Comparison of ENCODE assay signal across 26 cellular contexts in the genomic region with DNA sequence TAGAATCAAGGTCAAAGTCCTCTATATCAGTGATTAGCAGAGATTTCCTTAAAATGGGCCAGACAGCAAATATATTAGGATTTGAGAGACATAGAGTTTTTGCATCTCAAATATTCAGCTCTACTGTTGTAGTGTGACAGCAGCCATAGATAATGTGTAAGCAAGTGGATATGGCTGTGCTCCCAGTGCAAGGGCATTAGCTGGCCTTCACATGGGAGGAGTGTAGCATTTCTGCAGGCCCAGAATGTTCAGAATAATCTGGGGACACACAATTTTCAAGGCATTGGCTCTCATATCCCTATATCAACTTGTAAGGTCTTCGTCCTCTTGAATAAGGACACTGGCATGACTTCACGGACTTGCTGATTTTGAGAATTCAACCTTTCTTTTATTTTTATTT.
A peak's percentile ranks its signal among the peaks of the same experiment; 100 is the strongest.
DNase-seq lines count a peak whose midpoint lies in the region; ATAC-seq, FAIRE-seq and TF ChIP-seq lines count a peak whose summit lies in the region.
"Had no signal": no experiment of that assay in that cellular context is flagged by ENCODE, and none has a peak within 500 bp of the region (broad histone marks: within the 10 kb centered on the region; RNA-seq: fewer than 3 reads in every experiment).

No MANE protein-coding gene starts in this region.

- no peak overlapping the region for H3K9ac ChIP-seq in H1 (replicated peaks in 1 of 4; ENCODE audit: extremely low read depth in 1 of 4, low read depth in 3 of 4, low read length in 3 of 4)
- H3K9ac ChIP-seq: BLaER1 had no signal

- H2BK5ac ChIP-seq in H1 (ENCODE audit: low read depth, low read length) = peak overlapping the region; percentile 92; the same call in 1 of the 2 replicates

- no peak overlapping the region; the same call in 1 of the 2 replicates for H2AK5ac ChIP-seq in H1 (ENCODE audit: low read depth, low read length)

- H2BK20ac ChIP-seq in H1 (ENCODE audit: low read length) = peak overlapping the region; percentile 55; the same call in 1 of the 2 replicates

- no peak overlapping the region for H3K14ac ChIP-seq in H1 (ENCODE audit: insufficient read length)

- peak overlapping the region; percentile 93 for H4K91ac ChIP-seq in H1 (replicated peaks; ENCODE audit: insufficient read length, low read length)

- H4K5ac ChIP-seq in H1 (ENCODE audit: insufficient read length, low read depth, low read length) = no peak overlapping the region

- no peaks in the 10 kb centered on the region for H3K36me3 ChIP-seq in H1 (ENCODE audit: control insufficient read depth in 2 of 4, insufficient read depth in 4 of 4, low read length in 3 of 4)
- H3K36me3 ChIP-seq: BE2C, BLaER1 had no signal

- H3K4ac ChIP-seq in H1 (replicated peaks; ENCODE audit: insufficient read length, low read depth, low read length) = no peak overlapping the region

- POLR2A ChIA-PET in H1 (lab: Charles Lee; ENCODE audit: partially characterized antibody) = no interaction called here

- FAIRE-seq in H1 (lab: Jason Lieb, UNC) = no peak
- FAIRE-seq: A204.1, GM12878, GM12892, GM18507 had no signal

- no peak overlapping the region for H2AFZ ChIP-seq in H1 (ENCODE audit: low read length)

- H4K20me1 ChIP-seq in H1 (replicated peaks in 1 of 2; ENCODE audit: control insufficient read depth in 1 of 2, insufficient read depth in 2 of 2, low read length in 2 of 2) = no peaks in the 10 kb centered on the region
- H4K20me1 ChIP-seq: BLaER1 had no signal

- intact Hi-C loops in Right ventricle myocardium superior (cut with DNase I) (no loop called here), cardiac septum (cut with DNase I) (loop anchor here (5.0 kb wide), 1 partner anchor 198 kb away; no protein-coding TSS in a partner anchor), left ventricle myocardium superior (cut with micrococcal nuclease) (loop anchor here (10.0 kb wide), 1 partner anchor 196 kb away; no protein-coding TSS in a partner anchor), left cardiac atrium (cut with DNase I) (no loop called here)

- DNase-seq in Right ventricle myocardium superior = no peak
- no peak for DNase-seq in cardiac septum (ENCODE audit: low spot score)
- no peak for DNase-seq in left ventricle myocardium superior
- DNase-seq in left cardiac atrium = no peak
- no peak for DNase-seq in H1 (ENCODE audit: low read depth in 1 of 2, low spot score in 2 of 2)
- no peak for DNase-seq in stimulated activated naive CD4-positive, alpha-beta T cell treated with Interleukin-2 at 50 U/mL for 16 hours (lab: John Stamatoyannopoulos, UW)
- DNase-seq: 8988T; ACHN; BE2C; C1 segment of cervical spinal cord; CD4-positive, alpha-beta memory T cell; CD4-positive, CD25-positive, alpha-beta regulatory T cell; CD8-positive, alpha-beta memory T cell; COR-L47; DMS 273 treated with DMSO at 0.1 percent for 48 hours; DMS153; DMS53; DMS79; DND-41; EL; GDM1 had no signal

- TF ChIP-seq CTCF in H1 (IDR thresholded peaks at IDR 0.05; ENCODE audit: control extremely low read depth in 1 of 3, insufficient read depth in 1 of 3, low read depth in 1 of 3, low read length in 3 of 3) = no peak

- H3K4me1 ChIP-seq in H1 (replicated peaks in 1 of 4; ENCODE audit: control insufficient read depth in 3 of 4, insufficient read depth in 4 of 4, low read length in 3 of 4) = peaks cover 0 to 6% (median 4%) of the 10 kb centered on the region in 4 experiments; a peak in 4 of 7 replicates
- H3K4me1 ChIP-seq: BE2C, BLaER1 had no signal

- TF ChIP-seq POLR2A in H1 (IDR thresholded peaks at IDR 0.05; ENCODE audit: control extremely low read depth in 1 of 2, low read depth in 2 of 2, low read length in 2 of 2) = no peak

- no peak overlapping the region for H4K8ac ChIP-seq in H1 (ENCODE audit: extremely low read depth, insufficient read depth, low read length)

- no peaks in the 10 kb centered on the region for H3K79me2 ChIP-seq in H1 (ENCODE audit: control insufficient read depth in 1 of 2, insufficient read depth in 2 of 2, low read length in 2 of 2)

- H2BK15ac ChIP-seq in H1 (ENCODE audit: low read length) = no peak overlapping the region

- peak overlapping the region; percentile 34; the same call in 1 of the 2 replicates for H3K18ac ChIP-seq in H1 (ENCODE audit: extremely low read depth, low read length)

- H3K56ac ChIP-seq in H1 (replicated peaks; ENCODE audit: insufficient read length, low read depth, low read length) = no peak overlapping the region

- H3K27me3 ChIP-seq in H1 (replicated peaks in 1 of 4; ENCODE audit: control insufficient read depth in 3 of 4, extremely low read depth in 1 of 4, insufficient read depth in 3 of 4, low read length in 3 of 4) = no peaks in the 10 kb centered on the region
- H3K27me3 ChIP-seq: BE2C, BLaER1 had no signal

- no peaks in the 10 kb centered on the region; a peak in 1 of 4 replicates for H3K9me3 ChIP-seq in H1 (ENCODE audit: insufficient read depth in 2 of 2, low read depth in 1 of 2, low read length in 1 of 2)
- H3K9me3 ChIP-seq: BE2C, BLaER1 had no signal

- peak overlapping the region; percentile 94 for H2BK120ac ChIP-seq in H1 (replicated peaks; ENCODE audit: low read depth, low read length)

- peak; percentile 81 for ATAC-seq in Right ventricle myocardium superior (ENCODE audit: poor library complexity)
- ATAC-seq in left ventricle myocardium superior = peak; percentile 72
- no peak for ATAC-seq in left cardiac atrium
- ATAC-seq: GM12878 had no signal

- no peak overlapping the region for H3K23ac ChIP-seq in H1 (ENCODE audit: insufficient read length)

- H2BK12ac ChIP-seq in H1 (ENCODE audit: low read depth, low read length) = peak overlapping the region; percentile 42; the same call in 1 of the 2 replicates

- no peaks in the 10 kb centered on the region for H3K79me1 ChIP-seq in H1 (ENCODE audit: low read depth, low read length)

- TF ChIP-seq EP300 in H1 (IDR thresholded peaks at IDR 0.05; ENCODE audit: borderline replicate concordance in 1 of 2, low read depth in 2 of 2, low read length in 2 of 2) = no peak

- no peak overlapping the region for H3K4me3 ChIP-seq in H1 (ENCODE audit: extremely low read depth in 1 of 4, insufficient read depth in 2 of 4, low read depth in 3 of 4, low read length in 4 of 4)
- H3K4me3 ChIP-seq: BLaER1, GM12878 had no signal

- H3K27ac ChIP-seq in H1 (ENCODE audit: low read depth, low read length) = no peak overlapping the region
- H3K27ac ChIP-seq: BLaER1 had no signal

- WGBS in H1 (ENCODE audit: extremely low coverage in 1 of 2, insufficient coverage in 1 of 2, insufficient read length in 1 of 2, insufficient replicate concordance in 2 of 2, low coverage in 1 of 2, low lambda C conversion rate in 2 of 2, missing lambda C conversion rate in 1 of 2), 2 experiments = 89% methylated on average over 2 of the region's 2 CpGs; no CpG with 5 or more reads in 1 of the 2 experiments

- no peak for TF ChIP-seq RAD21 in H1 (IDR thresholded peaks at IDR 0.05 in 1 of 2, conservative IDR thresholded peaks at IDR 0.05 in 1 of 2; ENCODE audit: low read depth in 2 of 2, low read length in 2 of 2)

- H3K4me2 ChIP-seq in H1 (ENCODE audit: insufficient read depth in 1 of 2, low read depth in 2 of 2, low read length in 2 of 2) = no peak overlapping the region
- H3K4me2 ChIP-seq: BLaER1 had no signal

- H3K23me2 ChIP-seq in H1 (ENCODE audit: low read depth, low read length) = no peaks in the 10 kb centered on the region

- CTCF ChIA-PET in H1 (lab: Charles Lee; ENCODE audit: partially characterized antibody) = interaction anchor here (1.8 kb wide), 1 partner anchor 488 kb away, joined by 3 read pairs; no protein-coding TSS in a partner anchor

TF ChIP-seq in H1, 55 proteins besides CTCF, POLR2A, EP300 and RAD21:
- no peak for TF ChIP-seq ATF2 (IDR thresholded peaks at IDR 0.05; ENCODE audit: low read length)
- no peak for TF ChIP-seq FOSL1 (IDR thresholded peaks at IDR 0.05; ENCODE audit: insufficient read depth, low read depth, low read length)
- TF ChIP-seq HDAC6 (IDR thresholded peaks at IDR 0.05; ENCODE audit: low read depth, low read length) = no peak
- TF ChIP-seq ATF3 (IDR thresholded peaks at IDR 0.05; ENCODE audit: insufficient read depth, low read depth, low read length) = no peak
- TF ChIP-seq E2F6 (IDR thresholded peaks at IDR 0.05) = no peak
- no peak for TF ChIP-seq SP1 (IDR thresholded peaks at IDR 0.05; ENCODE audit: low read depth, low read length)
- no peak for TF ChIP-seq BACH1 (IDR thresholded peaks at IDR 0.05; ENCODE audit: low read length)
- no peak for TF ChIP-seq NRF1 (IDR thresholded peaks at IDR 0.05; ENCODE audit: low read depth, low read length)
- TF ChIP-seq KDM5A (IDR thresholded peaks at IDR 0.05; ENCODE audit: low read length) = no peak
- TF ChIP-seq SP2 (IDR thresholded peaks at IDR 0.05; ENCODE audit: low read length) = no peak
- no peak for TF ChIP-seq SAP30 (IDR thresholded peaks at IDR 0.05; ENCODE audit: insufficient read depth, insufficient replicate concordance, low read length)
- no peak for TF ChIP-seq SIN3A (conservative IDR thresholded peaks at IDR 0.05 in 1 of 2, IDR thresholded peaks at IDR 0.05 in 1 of 2; ENCODE audit: low read depth in 1 of 2, low read length in 2 of 2)
- no peak for TF ChIP-seq SRF (IDR thresholded peaks at IDR 0.05; ENCODE audit: low read depth, low read length)

Comparison
In these comparisons a context has a peak if more than half of its experiments do, and no peak if none do; other contexts are left out.
1. ATAC-seq: peak in Right ventricle myocardium superior (single experiment) and left ventricle myocardium superior (single experiment); none in left cardiac atrium (0 of 2).
2. intact Hi-C loops: an anchor here in cardiac septum (5.0 kb wide) and left ventricle myocardium superior (10.0 kb wide); none called in Right ventricle myocardium superior and left cardiac atrium.